ENCODE assay signal across 11 cellular contexts in the genomic region with DNA sequence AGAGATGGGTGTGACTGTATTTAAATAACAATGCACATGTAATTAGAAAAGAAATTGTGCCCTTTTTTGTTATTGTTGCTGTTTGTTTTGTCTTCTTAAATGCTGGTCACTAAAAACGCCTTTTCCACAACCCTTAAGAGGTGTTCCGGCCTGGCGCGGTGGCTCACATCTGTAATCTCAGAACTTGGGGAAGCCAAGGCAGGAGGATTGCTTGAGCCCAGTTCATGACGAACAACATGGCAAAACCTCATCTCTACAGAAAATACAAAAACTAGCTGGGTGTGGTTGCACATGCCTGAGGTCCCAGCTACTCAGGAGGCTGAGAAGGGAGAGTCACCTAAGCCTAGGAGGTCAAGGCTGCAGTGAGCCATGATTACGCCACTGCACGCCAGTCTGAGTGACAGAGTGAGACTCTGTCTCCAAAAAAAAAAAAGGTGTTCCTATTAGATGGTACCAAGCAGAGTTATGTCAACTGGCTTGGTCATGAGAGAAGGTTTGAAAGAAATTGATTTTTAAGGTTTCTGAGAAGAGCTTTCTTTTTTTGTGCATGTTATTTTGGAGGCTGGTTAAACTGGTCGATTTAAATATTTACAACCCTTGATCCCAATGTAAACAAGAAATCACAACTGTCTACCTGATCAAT. TPM values are rescaled to one million over a fixed set of nuclear protein-coding genes. Genes with fewer than 3 reads are reported as not detected.
DNase-seq lines count a peak whose midpoint lies in the region; ATAC-seq and TF ChIP-seq lines count a peak whose summit lies in the region.
"Had no signal": no experiment of that assay in that cellular context is flagged by ENCODE, and none has a peak within 500 bp of the region (broad histone marks: within the 10 kb centered on the region; RNA-seq: fewer than 3 reads in every experiment).

No MANE protein-coding gene starts in this region.

- H3K27ac ChIP-seq in CD8-positive, alpha-beta T cell (ENCODE audit: low read depth, low read length) = no peak overlapping the region

- no peaks in the 10 kb centered on the region for H3K27me3 ChIP-seq in CD8-positive, alpha-beta T cell (ENCODE audit: insufficient read depth, low read length)
- no peaks in the 10 kb centered on the region for H3K27me3 ChIP-seq in MG63
- H3K27me3 ChIP-seq: brain microvascular endothelial cell had no signal

- no peak for DNase-seq in CD8-positive, alpha-beta T cell
- DNase-seq in MG63 (no peak), choroid plexus epithelial cell (ENCODE audit: low read depth) (no peak), cortex of kidney (lab: John Stamatoyannopoulos, UW) (no peak), cardiac septum (ENCODE audit: low spot score) (no peak), NAMALWA (ENCODE audit: low spot score) (no peak), inferior parietal cortex (ENCODE audit: extremely low spot score) (no peak)
- no peak for DNase-seq in naive thymus-derived CD8-positive, alpha-beta T cell
- DNase-seq: brain microvascular endothelial cell, DMS79, left ventricle myocardium inferior had no signal

- intact Hi-C loops in CD8-positive, alpha-beta T cell (cut with DNase I, micrococcal nuclease) = loop anchor here in 1 of 2 experiments (5.0 kb wide), 1 partner anchor 720 kb away; the partner anchor contains the start of gene TAF15
- intact Hi-C loops in cardiac septum (cut with DNase I) = loop anchor here (5.0 kb wide), 1 partner anchor 65 kb away; no protein-coding TSS in a partner anchor

- H3K4me1 Mint-ChIP-seq in CD8-positive, alpha-beta T cell (ENCODE audit: low read depth) = peaks cover 59% of the 10 kb centered on the region
- H3K4me1 Mint-ChIP-seq in naive thymus-derived CD8-positive, alpha-beta T cell = peaks cover 18 to 71% (median 56%) of the 10 kb centered on the region in 4 donors

- H3K4me3 ChIP-seq in CD8-positive, alpha-beta T cell (ENCODE audit: low read depth, low read length) = no peak overlapping the region
- H3K4me3 ChIP-seq in MG63 = peak overlapping the region; percentile 73
- H3K4me3 ChIP-seq in choroid plexus epithelial cell (ENCODE audit: low read depth, low read length) = peak overlapping the region; percentile 85

- H3K36me3 ChIP-seq in CD8-positive, alpha-beta T cell (ENCODE audit: insufficient read depth, low read length) = no peaks in the 10 kb centered on the region
- no peaks in the 10 kb centered on the region for H3K36me3 ChIP-seq in MG63
- H3K36me3 ChIP-seq: brain microvascular endothelial cell, left ventricle myocardium inferior had no signal

- POLR2A ChIA-PET in CD8-positive, alpha-beta T cell (lab: Charles Lee) = interaction anchor here (0.6 to 2.2 kb wide), 2 partner anchors 106 to 685 kb away, joined by 4 to 5 read pairs; partner anchors contain the start of gene LIG3
- POLR2A ChIA-PET in naive thymus-derived CD8-positive, alpha-beta T cell (lab: Charles Lee) = interaction anchor here (1.0 to 4.1 kb wide), 5 partner anchors 10 to 452 kb away, joined by 4 to 27 read pairs (median 7); partner anchors contain the start of gene RFFL

- no peaks in the 10 kb centered on the region for H3K9me3 Mint-ChIP-seq in CD8-positive, alpha-beta T cell
- H3K9me3 Mint-ChIP-seq in naive thymus-derived CD8-positive, alpha-beta T cell = no peaks in the 10 kb centered on the region

- peaks cover 41% of the 10 kb centered on the region for H3K4me1 ChIP-seq in CD8-positive, alpha-beta T cell (ENCODE audit: insufficient read depth, low read length)

- H3K36me3 Mint-ChIP-seq in CD8-positive, alpha-beta T cell = peaks cover 7% of the 10 kb centered on the region
- H3K36me3 Mint-ChIP-seq in naive thymus-derived CD8-positive, alpha-beta T cell = peaks cover 0 to 11% (median 0%) of the 10 kb centered on the region in 3 donors

- H3K9me3 ChIP-seq in CD8-positive, alpha-beta T cell (ENCODE audit: low read length) = no peaks in the 10 kb centered on the region
- no peaks in the 10 kb centered on the region for H3K9me3 ChIP-seq in MG63
- H3K9me3 ChIP-seq: left ventricle myocardium inferior had no signal

- CTCF ChIA-PET in CD8-positive, alpha-beta T cell (lab: Charles Lee) = interaction anchor here (1.0 to 1.8 kb wide), 5 partner anchors 32 to 68 kb away, joined by 3 to 9 read pairs (median 3); partner anchors contain the start of gene RAD51D

- H3K27ac Mint-ChIP-seq in CD8-positive, alpha-beta T cell = peak overlapping the region; percentile 98
- H3K27ac Mint-ChIP-seq in naive thymus-derived CD8-positive, alpha-beta T cell = peak overlapping the region; percentile 87 to 98 (median 96)

- TF ChIP-seq CTCF in CD8-positive, alpha-beta T cell (IDR thresholded peaks at IDR 0.05) = no peak
- no peak for TF ChIP-seq CTCF in choroid plexus epithelial cell (conservative IDR thresholded peaks at IDR 0.05; ENCODE audit: low read depth, low read length)

- H3K27me3 Mint-ChIP-seq in CD8-positive, alpha-beta T cell (ENCODE audit: low read depth) = no peaks in the 10 kb centered on the region
- H3K27me3 Mint-ChIP-seq in naive thymus-derived CD8-positive, alpha-beta T cell = no peaks in the 10 kb centered on the region

- ATAC-seq in CD8-positive, alpha-beta T cell = no peak
- no peak for ATAC-seq in naive thymus-derived CD8-positive, alpha-beta T cell

- peak overlapping the region; percentile 97 for H3K4me3 Mint-ChIP-seq in CD8-positive, alpha-beta T cell
- H3K4me3 Mint-ChIP-seq in naive thymus-derived CD8-positive, alpha-beta T cell = peak overlapping the region; percentile 89 to 98 (median 94)

RNA-seq across cellular contexts. Expression of gene RFFL, which starts 23.5 kb away (rescaled TPM):
- total RNA-seq in CD8-positive, alpha-beta T cell = 10 to 100 TPM; 55.2 to 64.4 TPM
- total RNA-seq in MG63 (2014; rRNA removed; shearing (Covaris generic); ENCODE audit: low replicate concordance) = 10.5 and 18.0 TPM in 2 replicates
- total RNA-seq in naive thymus-derived CD8-positive, alpha-beta T cell = 10 to 100 TPM; 69.1 to 70.1 TPM
- 10 to 100 TPM; 30.8 to 39.7 (median 31.9) TPM for polyA plus RNA-seq in naive thymus-derived CD8-positive, alpha-beta T cell
- total RNA-seq in cardiac septum = 15.5 TPM

RNA-seq across cellular contexts. Expression of gene RAD51D, which starts 32.6 kb away (rescaled TPM):
- 1 to 10 TPM; 6.9 to 8.7 TPM for total RNA-seq in CD8-positive, alpha-beta T cell
- total RNA-seq in MG63 (2014; rRNA removed; shearing (Covaris generic); ENCODE audit: low replicate concordance) = 9.4 and 18.8 TPM in 2 replicates
- total RNA-seq in naive thymus-derived CD8-positive, alpha-beta T cell = 10 to 100 TPM; 23.5 to 28.7 TPM
- 10 to 100 TPM in 1 of 3 donors, 1 to 10 TPM in 2; 6.5 to 13.6 (median 8.4) TPM for polyA plus RNA-seq in naive thymus-derived CD8-positive, alpha-beta T cell
- total RNA-seq in cardiac septum = 6.5 TPM

RNA-seq across cellular contexts. Expression of gene FNDC8, which starts 34.4 kb away (rescaled TPM):
- total RNA-seq in CD8-positive, alpha-beta T cell = not detected
- total RNA-seq in MG63 (2014; rRNA removed; shearing (Covaris generic); ENCODE audit: low replicate concordance) = not detected in 2 replicates
- not detected for total RNA-seq in naive thymus-derived CD8-positive, alpha-beta T cell
- polyA plus RNA-seq in naive thymus-derived CD8-positive, alpha-beta T cell = not detected
- total RNA-seq in cardiac septum = not detected
- total RNA-seq: left ventricle myocardium inferior had no signal

RNA-seq across cellular contexts. Expression of gene NLE1, which starts 55.1 kb away (rescaled TPM):
- 10 to 100 TPM in 1 of 2 experiments, 1 to 10 TPM in 1; 9.4 to 11.3 TPM for total RNA-seq in CD8-positive, alpha-beta T cell
- 25.6 and 71.4 TPM in 2 replicates for total RNA-seq in MG63 (2014; rRNA removed; shearing (Covaris generic); ENCODE audit: low replicate concordance)
- total RNA-seq in naive thymus-derived CD8-positive, alpha-beta T cell = 10 to 100 TPM; 16.7 to 21.7 TPM
- 1 to 10 TPM; 4.6 to 6.4 (median 5.3) TPM for polyA plus RNA-seq in naive thymus-derived CD8-positive, alpha-beta T cell
- 3.8 TPM for total RNA-seq in cardiac septum
